8 cellular contexts compared by ENCODE assay signal in the genomic region with DNA sequence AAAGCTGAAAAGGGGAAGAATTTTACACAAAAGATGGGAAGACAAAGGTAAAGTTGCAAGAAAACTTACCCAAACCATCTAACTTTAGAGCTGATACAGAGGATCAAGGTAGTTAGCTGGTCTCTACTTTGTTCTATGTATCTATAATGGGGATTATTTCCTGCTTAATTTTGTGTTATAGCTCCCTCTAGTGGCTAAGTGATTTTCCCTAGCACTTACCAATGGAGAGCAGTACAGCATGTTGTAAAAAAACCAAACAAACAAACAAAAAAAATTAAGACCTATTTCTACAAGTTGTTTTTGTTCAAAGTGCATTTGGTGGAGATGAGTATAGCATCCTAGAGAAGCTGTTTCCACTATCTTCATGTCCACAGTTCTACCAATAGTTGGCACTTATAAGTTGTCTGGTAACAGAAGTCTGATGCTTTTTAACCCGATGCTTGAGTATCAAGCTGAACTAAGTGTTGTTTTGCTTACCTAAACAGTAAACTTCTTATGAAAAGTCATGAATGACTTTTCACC. TPM values are rescaled to one million over a fixed set of nuclear protein-coding genes. Genes with fewer than 3 reads are reported as not detected.
DNase-seq lines count a peak whose midpoint lies in the region; ATAC-seq and TF ChIP-seq lines count a peak whose summit lies in the region.

No MANE protein-coding gene starts in this region.

- ATAC-seq in HG03280 (IDR thresholded peaks at IDR 0.05; ENCODE audit: unreplicated experiment) = peak; percentile 45
- peak; percentile 62 for ATAC-seq in stimulated activated naive CD8-positive, alpha-beta T cell treated with anti-CD3 and anti-CD28 coated beads, Interleukin-15, Interleukin-2, amounts not matched to agents 100 U/mL and 50 U/mL, for 24 hours

- H3K79me2 ChIP-seq in hepatocyte = peaks cover 51% of the 10 kb centered on the region

- DNase-seq in GDM1 (lab: John Stamatoyannopoulos, UW) = peak; percentile 9
- peak; percentile 83 for DNase-seq in NCI-H69 (lab: John Stamatoyannopoulos, UW)
- DNase-seq in ascending aorta (ENCODE audit: low spot score in 2 of 2) = no peak
- peak; percentile 82 for DNase-seq in hepatocyte (ENCODE audit: low spot score)
- no peak for DNase-seq in stimulated activated naive CD8-positive, alpha-beta T cell treated with anti-CD3 and anti-CD28 coated beads, Interleukin-15, Interleukin-2, amounts not matched to agents 100 U/mL and 50 U/mL, for 24 hours
- DNase-seq in stimulated activated CD4-positive, alpha-beta T cell treated with anti-CD3 and anti-CD28 coated beads, Interleukin-4, amount 100 ng/mL, for 4 hours = no peak
- DNase-seq in HPDE6-E6E7 (ENCODE audit: extremely low spot score) = no peak

- H3K4me1 ChIP-seq in ascending aorta (peaks cover 0 to 16% of the 10 kb centered on the region in 2 donors), hepatocyte (ENCODE audit: insufficient read depth) (peaks cover 16% of the 10 kb centered on the region)

- no peak overlapping the region for H3K4me3 ChIP-seq in ascending aorta
- no peak overlapping the region for H3K4me3 ChIP-seq in hepatocyte

- intact Hi-C loops in ascending aorta (cut with DNase I) = loop anchor here (1.0 to 10.0 kb wide), 2 partner anchors 141 to 895 kb away; no protein-coding TSS in a partner anchor

- no peaks in the 10 kb centered on the region for H3K9me2 ChIP-seq in hepatocyte (replicated peaks; ENCODE audit: insufficient read depth)

- H3K9me3 ChIP-seq in ascending aorta = no peaks in the 10 kb centered on the region
- H3K9me3 ChIP-seq in hepatocyte (ENCODE audit: low read depth) = no peaks in the 10 kb centered on the region

- peak; percentile 71 to 81 (median 73) for TF ChIP-seq CTCF in ascending aorta (IDR thresholded peaks at IDR 0.05)
- peak; percentile 87 for TF ChIP-seq CTCF in hepatocyte (IDR thresholded peaks at IDR 0.05; ENCODE audit: poor library complexity)

- H2AFZ ChIP-seq in hepatocyte = no peak overlapping the region

- 76% methylated on average over 1 of the region's 1 CpG for WGBS in hepatocyte (ENCODE audit: low lambda C conversion rate, missing lambda C conversion rate)

- no peak overlapping the region for H3K27ac ChIP-seq in ascending aorta
- no peak overlapping the region for H3K27ac ChIP-seq in hepatocyte

- peaks cover 46% of the 10 kb centered on the region for H4K20me1 ChIP-seq in hepatocyte (ENCODE audit: insufficient read depth, poor library complexity, severe bottlenecking)

- no peaks in the 10 kb centered on the region for H3K27me3 ChIP-seq in ascending aorta
- no peaks in the 10 kb centered on the region for H3K27me3 ChIP-seq in hepatocyte

- H3K36me3 ChIP-seq in ascending aorta (peaks cover 16 to 46% of the 10 kb centered on the region in 2 donors), hepatocyte (replicated peaks; ENCODE audit: insufficient read depth, low read depth) (peaks cover 12% of the 10 kb centered on the region)

- H3K4me2 ChIP-seq in hepatocyte = no peak overlapping the region

RNA-seq across cellular contexts. Expression of a gene that starts 7.5 kb away (rescaled TPM):
- total RNA-seq in ascending aorta = 89.4 TPM
- total RNA-seq in hepatocyte = 175 and 189 TPM in 2 replicates
- polyA plus RNA-seq in hepatocyte = 98.3 and 107 TPM in 2 replicates

RNA-seq across cellular contexts. Expression of a gene that starts 11.5 kb away (rescaled TPM):
- total RNA-seq in ascending aorta (47.4 TPM), hepatocyte (56.0 and 57.3 TPM in 2 replicates)
- polyA plus RNA-seq in hepatocyte = 19.1 and 20.9 TPM in 2 replicates

RNA-seq across cellular contexts. Expression of a gene that starts 44.3 kb away (rescaled TPM):
- total RNA-seq in ascending aorta (76.1 TPM), hepatocyte (9.3 and 11.6 TPM in 2 replicates)
- polyA plus RNA-seq in hepatocyte = 23.3 and 27.4 TPM in 2 replicates

Comparison
In these comparisons a context has a peak if more than half of its experiments do, and no peak if none do; other contexts are left out.
1. DNase-seq: peak in GDM1 (single experiment), NCI-H69 (single experiment) and hepatocyte (single experiment); none in ascending aorta (0 of 2), stimulated activated naive CD8-positive, alpha-beta T cell treated with anti-CD3 and anti-CD28 coated beads, Interleukin-15, Interleukin-2, amounts not matched to agents 100 U/mL and 50 U/mL, for 24 hours (single experiment), stimulated activated CD4-positive, alpha-beta T cell treated with anti-CD3 and anti-CD28 coated beads, Interleukin-4, amount 100 ng/mL, for 4 hours (0 of 2) and HPDE6-E6E7 (single experiment).